ENCODE assay signal across 23 cellular contexts in genomic region chr14:36971263-36971855, GRCh38.
"Had no signal": no experiment of that assay in that cellular context is flagged by ENCODE, and none has a peak within 500 bp of the region (broad histone marks: within the 10 kb centered on the region; RNA-seq: fewer than 3 reads in every experiment).

No MANE protein-coding gene starts in this region.

- H3K9me3 ChIP-seq: gastrocnemius medialis, lower lobe of right lung, ovary, psoas muscle, spleen, testis, tibial artery had no signal

- H3K27ac ChIP-seq: coronary artery, gastrocnemius medialis, lower lobe of right lung, ovary, psoas muscle, skin epidermis, spleen, testis, tibial artery had no signal

- H3K4me1 ChIP-seq: gastrocnemius medialis, lower lobe of right lung, psoas muscle, spleen, testis had no signal

- H3K27me3 ChIP-seq: gastrocnemius medialis, ovary, spleen, testis, tibial artery had no signal

- H3K4me3 Mint-ChIP-seq: naive thymus-derived CD8-positive, alpha-beta T cell; stimulated activated memory B cell treated with anti-CD40 and anti-IgM and Interleukin-4, amounts not matched to agents 10 μg/mL and 1 μg/mL and 100 μg/mL, for 72 hours; type B pancreatic cell had no signal

- H3K27me3 Mint-ChIP-seq: stimulated activated memory B cell treated with anti-CD40 and anti-IgM and Interleukin-4, amounts not matched to agents 10 μg/mL and 1 μg/mL and 100 μg/mL, for 72 hours had no signal

- DNase-seq: dermis blood vessel endothelial cell; effector memory CD4-positive, alpha-beta T cell; foreskin fibroblast; gastrocnemius medialis; head of caudate nucleus; left ventricle myocardium superior; lower lobe of right lung; naive thymus-derived CD8-positive, alpha-beta T cell; occipital lobe; ovary; posterior cingulate gyrus; psoas muscle; right cardiac atrium; spleen; stimulated activated CD4-positive, alpha-beta T cell treated with anti-CD3 and anti-CD28 coated beads, Interleukin-4, amount 100 ng/mL, for 4 hours; stimulated activated naive CD8-positive, alpha-beta T cell treated with anti-CD3 and anti-CD28 coated beads, Interleukin-15, Interleukin-2, amounts not matched to agents 100 U/mL and 50 U/mL, for 24 hours; substantia nigra; testis; tibial artery had no signal

- H3K9me3 Mint-ChIP-seq: type B pancreatic cell had no signal

- H3K36me3 ChIP-seq: gastrocnemius medialis, lower lobe of right lung, ovary, spleen, tibial artery had no signal

- H3K4me1 Mint-ChIP-seq: naive thymus-derived CD8-positive, alpha-beta T cell; stimulated activated memory B cell treated with anti-CD40 and anti-IgM and Interleukin-4, amounts not matched to agents 10 μg/mL and 1 μg/mL and 100 μg/mL, for 72 hours had no signal

- H3K4me3 ChIP-seq: coronary artery, gastrocnemius medialis, lower lobe of right lung, ovary, psoas muscle, skin epidermis, spleen, testis, tibial artery had no signal

- H3K36me3 Mint-ChIP-seq: naive thymus-derived CD8-positive, alpha-beta T cell; stimulated activated memory B cell treated with anti-CD40 and anti-IgM and Interleukin-4, amounts not matched to agents 10 μg/mL and 1 μg/mL and 100 μg/mL, for 72 hours; type B pancreatic cell had no signal

- ATAC-seq: gastrocnemius medialis; left ventricle myocardium superior; lower lobe of right lung; naive thymus-derived CD8-positive, alpha-beta T cell; psoas muscle; right cardiac atrium; stimulated activated memory B cell treated with anti-CD40 and anti-IgM and Interleukin-4, amounts not matched to agents 10 μg/mL and 1 μg/mL and 100 μg/mL, for 72 hours; stimulated activated naive CD8-positive, alpha-beta T cell treated with anti-CD3 and anti-CD28 coated beads, Interleukin-15, Interleukin-2, amounts not matched to agents 100 U/mL and 50 U/mL, for 24 hours had no signal
